ENCODE assay signal across 22 cellular contexts in the genomic region with DNA sequence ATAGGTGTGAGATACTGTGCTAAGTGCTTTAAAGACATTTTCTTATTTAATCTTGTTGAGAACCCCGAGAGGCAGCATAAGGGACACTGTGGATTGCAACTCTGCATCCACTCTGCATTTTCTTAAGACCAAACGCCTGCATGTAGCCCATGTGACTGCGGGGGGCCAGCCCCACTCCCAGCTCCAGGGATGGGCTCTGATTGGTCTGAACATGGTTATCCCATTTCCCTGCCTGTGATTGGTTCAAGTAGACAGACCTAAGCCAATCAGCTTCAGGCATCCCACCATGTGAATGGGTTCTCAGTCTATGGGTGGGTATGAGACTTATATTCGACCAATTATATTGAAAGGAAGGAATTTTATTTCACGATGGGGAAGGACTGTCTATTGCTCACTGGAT. TPM values are rescaled to one million over a fixed set of nuclear protein-coding genes. Genes with fewer than 3 reads are reported as not detected.
DNase-seq lines count a peak whose midpoint lies in the region; ATAC-seq, FAIRE-seq and TF ChIP-seq lines count a peak whose summit lies in the region.
"Had no signal": no experiment of that assay in that cellular context is flagged by ENCODE, and none has a peak within 500 bp of the region (broad histone marks: within the 10 kb centered on the region; RNA-seq: fewer than 3 reads in every experiment).

No MANE protein-coding gene starts in this region.

- H3K4me1 ChIP-seq in A549, result peaks cover 3% of the 10 kb centered on the region; the same call in 1 of the 3 replicates
- H3K4me1 ChIP-seq in endodermal cell (ENCODE audit: control insufficient read depth, insufficient read depth, low read length), result no peaks in the 10 kb centered on the region
- H3K4me1 ChIP-seq: colonic mucosa had no signal

- peaks cover 3% of the 10 kb centered on the region for H3K9me3 Mint-ChIP-seq in endodermal cell
- H3K9me3 Mint-ChIP-seq: CD8-positive, alpha-beta T cell had no signal

- TF ChIP-seq CTCF in A549 (IDR thresholded peaks at IDR 0.05), result no peak
- no peak for TF ChIP-seq CTCF in endodermal cell (conservative IDR thresholded peaks at IDR 0.05)

- no peak overlapping the region for H3K4me3 ChIP-seq in A549
- no peak overlapping the region for H3K4me3 ChIP-seq in endodermal cell (ENCODE audit: low read length)
- H3K4me3 ChIP-seq: colonic mucosa, hepatocyte, thoracic aorta had no signal

- peak in 1 of 2 experiments; percentile 43 for DNase-seq in A549 (ENCODE audit: low read depth in 1 of 2, low spot score in 1 of 2)
- DNase-seq in H4 (ENCODE audit: low spot score), result peak; percentile 36
- peak; percentile 47 for DNase-seq in OCI-M1 (lab: John Stamatoyannopoulos, UW)
- DNase-seq in endodermal cell, result peak; percentile 65
- no peak for DNase-seq in DMS53 (lab: John Stamatoyannopoulos, UW)
- DNase-seq in AML-193 (lab: John Stamatoyannopoulos, UW), result no peak
- DNase-seq in NCI-H2081 treated with DMSO at 0.1 percent for 48 hours (lab: John Stamatoyannopoulos, UW), result no peak
- DNase-seq: activated CD8-positive, alpha-beta memory T cell treated with anti-CD3 and anti-CD28 coated beads, Interleukin-2, amount 10 ng/mL, durations not matched to agents 7 days and 5 days; CD8-positive, alpha-beta T cell; colonic mucosa; kidney glomerular epithelial cell; naive B cell; NCI-H2029 treated with DMSO at 0.1 percent for 48 hours; NCI-H526; right cardiac atrium had no signal

- no peaks in the 10 kb centered on the region for H3K36me3 ChIP-seq in endodermal cell (ENCODE audit: control insufficient read depth, insufficient read depth, low read length)
- H3K36me3 ChIP-seq: colonic mucosa, thoracic aorta had no signal

- no peaks in the 10 kb centered on the region for H3K27me3 ChIP-seq in endodermal cell (ENCODE audit: control insufficient read depth, insufficient read depth, low read length, poor library complexity, severe bottlenecking)
- H3K27me3 ChIP-seq: colonic mucosa, hepatocyte had no signal

- H3K27ac ChIP-seq in A549 (no peak overlapping the region), endodermal cell (ENCODE audit: low read depth, low read length) (no peak overlapping the region)
- H3K27ac ChIP-seq: colonic mucosa, hepatocyte, thoracic aorta had no signal

- no peak for TF ChIP-seq RAD21 in A549 (conservative IDR thresholded peaks at IDR 0.05 in 1 of 2, IDR thresholded peaks at IDR 0.05 in 1 of 2)

- H3K4me3 Mint-ChIP-seq in endodermal cell, result no peak overlapping the region
- H3K4me3 Mint-ChIP-seq: activated CD8-positive, alpha-beta memory T cell treated with anti-CD3 and anti-CD28 coated beads, Interleukin-2, amount 10 ng/mL, durations not matched to agents 7 days and 5 days; activated naive CD8-positive, alpha-beta T cell; CD8-positive, alpha-beta T cell; naive B cell had no signal

- POLR2A ChIA-PET in A549 (lab: Yijun Ruan, JAX), result no interaction called here

- CTCF ChIA-PET in A549 (lab: Yijun Ruan, JAX), result interaction anchor here (1.2 to 9.3 kb wide), 5 partner anchors 10 to 141 kb away, joined by 3 to 73 read pairs (median 4); no protein-coding TSS in a partner anchor

- H3K27me3 Mint-ChIP-seq in endodermal cell (ENCODE audit: insufficient read depth), result no peaks in the 10 kb centered on the region
- H3K27me3 Mint-ChIP-seq: activated CD8-positive, alpha-beta memory T cell treated with anti-CD3 and anti-CD28 coated beads, Interleukin-2, amount 10 ng/mL, durations not matched to agents 7 days and 5 days; activated naive CD8-positive, alpha-beta T cell; naive B cell had no signal

- TF ChIP-seq EP300 in A549 (IDR thresholded peaks at IDR 0.05), result no peak

- WGBS in A549 (ENCODE audit: missing lambda C conversion rate), result 59% methylated on average over 5 of the region's 5 CpGs
- 84 to 92% methylated on average over 4 to 5 of the region's 5 CpGs for WGBS in endodermal cell (ENCODE audit: insufficient coverage in 1 of 2, insufficient read length in 1 of 2), 2 experiments

- no peaks in the 10 kb centered on the region for H3K9me3 ChIP-seq in A549
- no peaks in the 10 kb centered on the region for H3K9me3 ChIP-seq in endodermal cell (ENCODE audit: control insufficient read depth, low read length)
- H3K9me3 ChIP-seq: colonic mucosa, thoracic aorta had no signal

- no peak for FAIRE-seq in A549 (lab: Jason Lieb, UNC)
- FAIRE-seq: endometrium, GM19239, H54 had no signal

- TF ChIP-seq POLR2A in A549 (IDR thresholded peaks at IDR 0.05; ENCODE audit: low read length), result no peak

- no peak overlapping the region for H3K4me2 ChIP-seq in A549
- H3K4me2 ChIP-seq: hepatocyte had no signal

- no peaks in the 10 kb centered on the region for H3K4me1 Mint-ChIP-seq in endodermal cell
- H3K4me1 Mint-ChIP-seq: naive B cell had no signal

- no peak overlapping the region for H3K27ac Mint-ChIP-seq in endodermal cell
- H3K27ac Mint-ChIP-seq: activated CD8-positive, alpha-beta memory T cell treated with anti-CD3 and anti-CD28 coated beads, Interleukin-2, amount 10 ng/mL, durations not matched to agents 7 days and 5 days; activated naive CD8-positive, alpha-beta T cell; CD8-positive, alpha-beta T cell had no signal

- H3K9ac ChIP-seq in endodermal cell (ENCODE audit: extremely low read depth, low read length, poor library complexity, severe bottlenecking), result no peak overlapping the region

- ATAC-seq in A549 (peak; percentile 16 to 79; a peak in 3 of 6 replicates), HG03135 (IDR thresholded peaks at IDR 0.05; ENCODE audit: unreplicated experiment) (no peak)
- ATAC-seq: activated CD8-positive, alpha-beta memory T cell treated with anti-CD3 and anti-CD28 coated beads, Interleukin-2, amount 10 ng/mL, durations not matched to agents 7 days and 5 days; CD8-positive, alpha-beta T cell; right cardiac atrium had no signal

- no peaks in the 10 kb centered on the region for H3K36me3 Mint-ChIP-seq in endodermal cell (ENCODE audit: low read depth)
- H3K36me3 Mint-ChIP-seq: activated CD8-positive, alpha-beta memory T cell treated with anti-CD3 and anti-CD28 coated beads, Interleukin-2, amount 10 ng/mL, durations not matched to agents 7 days and 5 days; activated naive CD8-positive, alpha-beta T cell; CD8-positive, alpha-beta T cell; naive B cell had no signal

TF ChIP-seq in A549, 52 proteins besides CTCF, POLR2A, EP300 and RAD21:
- TF ChIP-seq, protein P1, sequence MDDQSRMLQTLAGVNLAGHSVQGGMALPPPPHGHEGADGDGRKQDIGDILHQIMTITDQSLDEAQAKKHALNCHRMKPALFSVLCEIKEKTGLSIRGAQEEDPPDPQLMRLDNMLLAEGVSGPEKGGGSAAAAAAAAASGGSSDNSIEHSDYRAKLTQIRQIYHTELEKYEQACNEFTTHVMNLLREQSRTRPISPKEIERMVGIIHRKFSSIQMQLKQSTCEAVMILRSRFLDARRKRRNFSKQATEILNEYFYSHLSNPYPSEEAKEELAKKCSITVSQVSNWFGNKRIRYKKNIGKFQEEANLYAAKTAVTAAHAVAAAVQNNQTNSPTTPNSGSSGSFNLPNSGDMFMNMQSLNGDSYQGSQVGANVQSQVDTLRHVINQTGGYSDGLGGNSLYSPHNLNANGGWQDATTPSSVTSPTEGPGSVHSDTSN (IDR thresholded peaks at IDR 0.05), result no peak
- TF ChIP-seq, protein P2, sequence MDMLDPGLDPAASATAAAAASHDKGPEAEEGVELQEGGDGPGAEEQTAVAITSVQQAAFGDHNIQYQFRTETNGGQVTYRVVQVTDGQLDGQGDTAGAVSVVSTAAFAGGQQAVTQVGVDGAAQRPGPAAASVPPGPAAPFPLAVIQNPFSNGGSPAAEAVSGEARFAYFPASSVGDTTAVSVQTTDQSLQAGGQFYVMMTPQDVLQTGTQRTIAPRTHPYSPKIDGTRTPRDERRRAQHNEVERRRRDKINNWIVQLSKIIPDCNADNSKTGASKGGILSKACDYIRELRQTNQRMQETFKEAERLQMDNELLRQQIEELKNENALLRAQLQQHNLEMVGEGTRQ (IDR thresholded peaks at IDR 0.05), result peak; percentile 24; the same call in 1 of the 2 replicates
TF ChIP-seq in A549: peak in this region for 1.

RNA-seq across cellular contexts. Expression of a gene that starts 33.2 kb away (rescaled TPM):
- polyA plus RNA-seq in A549 (2011; rRNA removed) (39.6 and 78.6 TPM in 2 replicates), A549 (2017; fragmentation: RNase III; extraction: RNeasy Plus Mini Kit Qiagen cat#74134 plus additional on column Dnase treatment) (65.7 to 66.6 TPM (median 65.9 TPM) in 3 replicates)
- polyA plus RNA-seq in A549 (2012; cell fraction: cytosol; rRNA removed), result 9.1 and 9.3 TPM in 2 replicates
- 12.8 and 27.0 TPM in 2 replicates for polyA plus RNA-seq in A549 (2012; cell fraction: nucleus; rRNA removed)
- 122 and 194 TPM in 2 replicates for polyA minus RNA-seq in A549 (2011; rRNA and poly(A)+ RNA removed)
- 14.4 and 33.8 TPM in 2 replicates for total RNA-seq in H4 (2014; rRNA removed; shearing (Covaris generic))
- 100 to 1,000 TPM; 114 to 140 TPM for total RNA-seq in endodermal cell
- polyA plus RNA-seq in endodermal cell (2013, experiment 1 of 2), result 101 TPM
- polyA plus RNA-seq in endodermal cell (2013, experiment 2 of 2), result 95.6 TPM

Comparison
In these comparisons a context has a peak if more than half of its experiments do, and no peak if none do; other contexts are left out.
1. DNase-seq: peak in H4 (single experiment), OCI-M1 (single experiment) and endodermal cell (single experiment); none in DMS53 (single experiment), AML-193 (0 of 2) and NCI-H2081 treated with DMSO at 0.1 percent for 48 hours (single experiment).